Comparison of ENCODE assay signal across 8 cellular contexts in the genomic region with DNA sequence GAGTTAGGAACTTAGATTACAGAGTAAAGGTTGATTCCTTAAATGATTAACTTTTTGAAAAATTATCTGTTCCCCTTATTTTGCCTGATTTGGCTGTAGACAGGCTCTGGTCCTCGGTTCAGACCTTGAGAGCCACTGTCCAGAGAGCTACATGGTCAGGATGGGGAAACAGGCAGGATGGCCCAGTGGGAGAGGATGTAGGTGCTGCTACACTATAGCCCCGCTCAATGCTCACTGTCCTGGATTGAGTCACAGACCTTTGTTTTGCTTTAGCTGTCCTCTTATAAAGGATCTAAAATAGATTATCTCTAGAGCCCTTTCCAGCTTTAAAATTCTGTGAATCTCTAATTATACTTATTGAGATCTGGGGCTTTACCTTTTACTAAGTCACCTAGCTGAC. TPM values are rescaled to one million over a fixed set of nuclear protein-coding genes. Genes with fewer than 3 reads are reported as not detected.
DNase-seq lines count a peak whose midpoint lies in the region; ATAC-seq and TF ChIP-seq lines count a peak whose summit lies in the region.

No MANE protein-coding gene starts in this region.

- no peaks in the 10 kb centered on the region for H3K9me3 ChIP-seq in skeletal muscle tissue (ENCODE audit: control insufficient read depth in 3 of 3, low read length in 3 of 3)

- no peaks in the 10 kb centered on the region for H3K27me3 Mint-ChIP-seq in activated CD4-positive, alpha-beta T cell treated with anti-CD3 and anti-CD28 coated beads, Interleukin-2, amount 10 ng/mL, durations not matched to agents 24 days and 14 days

- ATAC-seq in SK-N-SH treated with all-trans-retinoic acid at 6 μM for 48 hours = 0 out of 3 replicates have a peak, but pooled peaks have one; percentile 5
- no peak for ATAC-seq in HG03139 (IDR thresholded peaks at IDR 0.05; ENCODE audit: unreplicated experiment)
- ATAC-seq in HG03442 (IDR thresholded peaks at IDR 0.05; ENCODE audit: unreplicated experiment) = no peak

- H3K27ac Mint-ChIP-seq in activated CD4-positive, alpha-beta T cell treated with anti-CD3 and anti-CD28 coated beads, Interleukin-2, amount 10 ng/mL, durations not matched to agents 24 days and 14 days = peak overlapping the region; percentile 25

- H3K4me3 Mint-ChIP-seq in activated CD4-positive, alpha-beta T cell treated with anti-CD3 and anti-CD28 coated beads, Interleukin-2, amount 10 ng/mL, durations not matched to agents 24 days and 14 days = peak overlapping the region; percentile 90

- peaks cover 14 to 22% (median 20%) of the 10 kb centered on the region in 3 donors for H3K4me1 ChIP-seq in skeletal muscle tissue (ENCODE audit: control insufficient read depth in 3 of 3, insufficient read depth in 3 of 3, low read length in 3 of 3)

- peak overlapping the region; percentile 97 for H3K27ac ChIP-seq in skeletal muscle tissue (ENCODE audit: low read depth, low read length)

- peaks cover 38% of the 10 kb centered on the region for H3K4me1 Mint-ChIP-seq in activated CD4-positive, alpha-beta T cell treated with anti-CD3 and anti-CD28 coated beads, Interleukin-2, amount 10 ng/mL, durations not matched to agents 24 days and 14 days

- no peaks in the 10 kb centered on the region for H3K36me3 ChIP-seq in skeletal muscle tissue (ENCODE audit: control insufficient read depth in 3 of 3, insufficient read depth in 3 of 3, low read length in 3 of 3)

- H3K36me3 Mint-ChIP-seq in activated CD4-positive, alpha-beta T cell treated with anti-CD3 and anti-CD28 coated beads, Interleukin-2, amount 10 ng/mL, durations not matched to agents 24 days and 14 days (ENCODE audit: low read depth) = peaks cover 4% of the 10 kb centered on the region

- intact Hi-C loops in activated CD4-positive, alpha-beta T cell treated with anti-CD3 and anti-CD28 coated beads, Interleukin-2, amount 10 ng/mL, durations not matched to agents 24 days and 14 days (cut with micrococcal nuclease) = loop anchor here (1.0 to 10.0 kb wide), 3 partner anchors 81 to 1389 kb away; partner anchors contain the start of genes EPM2A and STXBP5

- peak overlapping the region; percentile 97 to 98 (median 98) for H3K9ac ChIP-seq in skeletal muscle tissue (ENCODE audit: low read depth in 1 of 3, low read length in 3 of 3)

- peak overlapping the region; percentile 90 to 96 (median 92) for H3K4me3 ChIP-seq in skeletal muscle tissue (ENCODE audit: low read length in 3 of 3)

- H3K9me3 Mint-ChIP-seq in activated CD4-positive, alpha-beta T cell treated with anti-CD3 and anti-CD28 coated beads, Interleukin-2, amount 10 ng/mL, durations not matched to agents 24 days and 14 days = no peaks in the 10 kb centered on the region

- no peaks in the 10 kb centered on the region for H3K27me3 ChIP-seq in skeletal muscle tissue (ENCODE audit: control insufficient read depth in 3 of 3, insufficient read depth in 3 of 3, low read length in 3 of 3)

- peak; percentile 58 for DNase-seq in activated CD4-positive, alpha-beta T cell treated with anti-CD3 and anti-CD28 coated beads, Interleukin-2, amount 10 ng/mL, durations not matched to agents 24 days and 14 days
- no peak for DNase-seq in activated CD4-positive, alpha-beta T cell treated with anti-CD3 and anti-CD28 coated beads, Interleukin-2, amount 50 U/mL, for 4 hours
- peak; percentile 5 for DNase-seq in germinal center (ENCODE audit: low spot score)
- DNase-seq in cortex of kidney (lab: John Stamatoyannopoulos, UW) = no peak

TF ChIP-seq in SK-N-SH treated with all-trans-retinoic acid at 6 μM for 48 hours, 23 proteins besides CTCF, POLR2A, EP300 and RAD21:
- no peak for TF ChIP-seq ZC3H10 (CRISPR knock-in tag; IDR thresholded peaks at IDR 0.05)
- TF ChIP-seq SNAI2 (CRISPR knock-in tag; IDR thresholded peaks at IDR 0.05) = no peak
- TF ChIP-seq TCF4 (CRISPR knock-in tag; IDR thresholded peaks at IDR 0.05; ENCODE audit: borderline replicate concordance) = no peak
- TF ChIP-seq ZFP30 (CRISPR knock-in tag; IDR thresholded peaks at IDR 0.05) = no peak
- TF ChIP-seq ARNTL (CRISPR knock-in tag; IDR thresholded peaks at IDR 0.05; ENCODE audit: borderline replicate concordance, low read depth) = no peak
- no peak for TF ChIP-seq ZNF70 (CRISPR knock-in tag; IDR thresholded peaks at IDR 0.05)
- no peak for TF ChIP-seq ISL1 (CRISPR knock-in tag; IDR thresholded peaks at IDR 0.05)
- TF ChIP-seq PPARA (CRISPR knock-in tag; IDR thresholded peaks at IDR 0.05; ENCODE audit: borderline replicate concordance) = no peak
- TF ChIP-seq POU6F1 (CRISPR knock-in tag; IDR thresholded peaks at IDR 0.05; ENCODE audit: borderline replicate concordance, low read depth) = no peak
- TF ChIP-seq, protein P1, sequence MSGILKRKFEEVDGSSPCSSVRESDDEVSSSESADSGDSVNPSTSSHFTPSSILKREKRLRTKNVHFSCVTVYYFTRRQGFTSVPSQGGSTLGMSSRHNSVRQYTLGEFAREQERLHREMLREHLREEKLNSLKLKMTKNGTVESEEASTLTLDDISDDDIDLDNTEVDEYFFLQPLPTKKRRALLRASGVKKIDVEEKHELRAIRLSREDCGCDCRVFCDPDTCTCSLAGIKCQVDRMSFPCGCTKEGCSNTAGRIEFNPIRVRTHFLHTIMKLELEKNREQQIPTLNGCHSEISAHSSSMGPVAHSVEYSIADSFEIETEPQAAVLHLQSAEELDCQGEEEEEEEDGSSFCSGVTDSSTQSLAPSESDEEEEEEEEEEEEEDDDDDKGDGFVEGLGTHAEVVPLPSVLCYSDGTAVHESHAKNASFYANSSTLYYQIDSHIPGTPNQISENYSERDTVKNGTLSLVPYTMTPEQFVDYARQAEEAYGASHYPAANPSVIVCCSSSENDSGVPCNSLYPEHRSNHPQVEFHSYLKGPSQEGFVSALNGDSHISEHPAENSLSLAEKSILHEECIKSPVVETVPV (CRISPR knock-in tag; IDR thresholded peaks at IDR 0.05) = no peak
- no peak for TF ChIP-seq ZNF565 (CRISPR knock-in tag; conservative IDR thresholded peaks at IDR 0.05; ENCODE audit: low read depth)
- TF ChIP-seq, protein P2, sequence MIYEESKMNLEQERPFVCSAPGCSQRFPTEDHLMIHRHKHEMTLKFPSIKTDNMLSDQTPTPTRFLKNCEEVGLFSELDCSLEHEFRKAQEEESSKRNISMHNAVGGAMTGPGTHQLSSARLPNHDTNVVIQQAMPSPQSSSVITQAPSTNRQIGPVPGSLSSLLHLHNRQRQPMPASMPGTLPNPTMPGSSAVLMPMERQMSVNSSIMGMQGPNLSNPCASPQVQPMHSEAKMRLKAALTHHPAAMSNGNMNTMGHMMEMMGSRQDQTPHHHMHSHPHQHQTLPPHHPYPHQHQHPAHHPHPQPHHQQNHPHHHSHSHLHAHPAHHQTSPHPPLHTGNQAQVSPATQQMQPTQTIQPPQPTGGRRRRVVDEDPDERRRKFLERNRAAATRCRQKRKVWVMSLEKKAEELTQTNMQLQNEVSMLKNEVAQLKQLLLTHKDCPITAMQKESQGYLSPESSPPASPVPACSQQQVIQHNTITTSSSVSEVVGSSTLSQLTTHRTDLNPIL (CRISPR knock-in tag; IDR thresholded peaks at IDR 0.05; ENCODE audit: low read depth) = no peak
- no peak for TF ChIP-seq GLIS3 (CRISPR knock-in tag; IDR thresholded peaks at IDR 0.05)
- TF ChIP-seq, protein P3, sequence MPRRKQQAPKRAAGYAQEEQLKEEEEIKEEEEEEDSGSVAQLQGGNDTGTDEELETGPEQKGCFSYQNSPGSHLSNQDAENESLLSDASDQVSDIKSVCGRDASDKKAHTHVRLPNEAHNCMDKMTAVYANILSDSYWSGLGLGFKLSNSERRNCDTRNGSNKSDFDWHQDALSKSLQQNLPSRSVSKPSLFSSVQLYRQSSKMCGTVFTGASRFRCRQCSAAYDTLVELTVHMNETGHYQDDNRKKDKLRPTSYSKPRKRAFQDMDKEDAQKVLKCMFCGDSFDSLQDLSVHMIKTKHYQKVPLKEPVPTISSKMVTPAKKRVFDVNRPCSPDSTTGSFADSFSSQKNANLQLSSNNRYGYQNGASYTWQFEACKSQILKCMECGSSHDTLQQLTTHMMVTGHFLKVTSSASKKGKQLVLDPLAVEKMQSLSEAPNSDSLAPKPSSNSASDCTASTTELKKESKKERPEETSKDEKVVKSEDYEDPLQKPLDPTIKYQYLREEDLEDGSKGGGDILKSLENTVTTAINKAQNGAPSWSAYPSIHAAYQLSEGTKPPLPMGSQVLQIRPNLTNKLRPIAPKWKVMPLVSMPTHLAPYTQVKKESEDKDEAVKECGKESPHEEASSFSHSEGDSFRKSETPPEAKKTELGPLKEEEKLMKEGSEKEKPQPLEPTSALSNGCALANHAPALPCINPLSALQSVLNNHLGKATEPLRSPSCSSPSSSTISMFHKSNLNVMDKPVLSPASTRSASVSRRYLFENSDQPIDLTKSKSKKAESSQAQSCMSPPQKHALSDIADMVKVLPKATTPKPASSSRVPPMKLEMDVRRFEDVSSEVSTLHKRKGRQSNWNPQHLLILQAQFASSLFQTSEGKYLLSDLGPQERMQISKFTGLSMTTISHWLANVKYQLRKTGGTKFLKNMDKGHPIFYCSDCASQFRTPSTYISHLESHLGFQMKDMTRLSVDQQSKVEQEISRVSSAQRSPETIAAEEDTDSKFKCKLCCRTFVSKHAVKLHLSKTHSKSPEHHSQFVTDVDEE (CRISPR knock-in tag; IDR thresholded peaks at IDR 0.05) = no peak
- no peak for TF ChIP-seq RARB (CRISPR knock-in tag; IDR thresholded peaks at IDR 0.05)
- no peak for TF ChIP-seq TOX (CRISPR knock-in tag; IDR thresholded peaks at IDR 0.05; ENCODE audit: borderline replicate concordance)

RNA-seq across cellular contexts. Expression of gene FBXO30, which starts 1.3 kb away (rescaled TPM):
- total RNA-seq in activated CD4-positive, alpha-beta T cell treated with anti-CD3 and anti-CD28 coated beads, Interleukin-2, amount 10 ng/mL, durations not matched to agents 24 days and 14 days = 6.3 and 6.6 TPM in 2 replicates
- 14.1 TPM for total RNA-seq in skeletal muscle tissue

Comparison
In these comparisons a context has a peak if more than half of its experiments do, and no peak if none do; other contexts are left out.
1. DNase-seq: peak in activated CD4-positive, alpha-beta T cell treated with anti-CD3 and anti-CD28 coated beads, Interleukin-2, amount 10 ng/mL, durations not matched to agents 24 days and 14 days (single experiment) and germinal center (single experiment); none in activated CD4-positive, alpha-beta T cell treated with anti-CD3 and anti-CD28 coated beads, Interleukin-2, amount 50 U/mL, for 4 hours (0 of 2) and cortex of kidney (single experiment).